1 cellular context compared by ENCODE assay signal in the genomic region with DNA sequence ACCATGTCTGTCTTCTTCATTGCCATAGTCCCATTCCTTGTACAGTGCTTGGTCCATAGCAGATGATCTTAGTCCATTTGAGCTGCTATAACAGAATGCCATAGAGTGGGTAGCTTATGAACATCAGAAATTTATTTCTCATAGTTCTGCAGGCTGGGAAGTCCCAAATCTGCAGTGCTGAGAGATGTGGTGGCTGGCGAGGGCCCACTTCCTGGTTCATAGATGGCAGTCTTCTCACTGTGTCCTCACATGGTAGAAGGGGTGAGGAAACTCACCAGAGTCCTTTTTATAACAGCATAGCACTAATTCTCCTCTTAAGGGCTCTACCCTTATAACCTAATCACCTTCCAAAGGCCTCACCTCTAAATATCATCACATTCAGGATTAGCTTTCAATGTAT.
TF ChIP-seq lines count a peak whose summit lies in the region.

No MANE protein-coding gene starts in this region.

TF ChIP-seq in K562, 482 proteins besides CTCF, POLR2A, EP300 and RAD21 (continued from another document):
- TF ChIP-seq ELF4 (CRISPR knock-in tag; IDR thresholded peaks at IDR 0.05) (no peak), TFAM (CRISPR knock-in tag; conservative IDR thresholded peaks at IDR 0.05) (no peak), ARID2 (IDR thresholded peaks at IDR 0.05) (no peak), SMARCC2 (IDR thresholded peaks at IDR 0.05; ENCODE audit: low read depth) (no peak), PURB (CRISPR knock-in tag; IDR thresholded peaks at IDR 0.05; ENCODE audit: low read depth) (no peak), HINFP (tag; conservative IDR thresholded peaks at IDR 0.05; ENCODE audit: low read depth) (no peak), CBX1 (IDR thresholded peaks at IDR 0.05; ENCODE audit: low read depth) (no peak), CC2D1A (IDR thresholded peaks at IDR 0.05) (no peak), ZBTB12 (CRISPR knock-in tag; IDR thresholded peaks at IDR 0.05) (no peak)
- TF ChIP-seq, protein P1, sequence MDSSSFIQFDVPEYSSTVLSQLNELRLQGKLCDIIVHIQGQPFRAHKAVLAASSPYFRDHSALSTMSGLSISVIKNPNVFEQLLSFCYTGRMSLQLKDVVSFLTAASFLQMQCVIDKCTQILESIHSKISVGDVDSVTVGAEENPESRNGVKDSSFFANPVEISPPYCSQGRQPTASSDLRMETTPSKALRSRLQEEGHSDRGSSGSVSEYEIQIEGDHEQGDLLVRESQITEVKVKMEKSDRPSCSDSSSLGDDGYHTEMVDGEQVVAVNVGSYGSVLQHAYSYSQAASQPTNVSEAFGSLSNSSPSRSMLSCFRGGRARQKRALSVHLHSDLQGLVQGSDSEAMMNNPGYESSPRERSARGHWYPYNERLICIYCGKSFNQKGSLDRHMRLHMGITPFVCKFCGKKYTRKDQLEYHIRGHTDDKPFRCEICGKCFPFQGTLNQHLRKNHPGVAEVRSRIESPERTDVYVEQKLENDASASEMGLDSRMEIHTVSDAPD (CRISPR knock-in tag; IDR thresholded peaks at IDR 0.05) = no peak
